In the genomic region with DNA sequence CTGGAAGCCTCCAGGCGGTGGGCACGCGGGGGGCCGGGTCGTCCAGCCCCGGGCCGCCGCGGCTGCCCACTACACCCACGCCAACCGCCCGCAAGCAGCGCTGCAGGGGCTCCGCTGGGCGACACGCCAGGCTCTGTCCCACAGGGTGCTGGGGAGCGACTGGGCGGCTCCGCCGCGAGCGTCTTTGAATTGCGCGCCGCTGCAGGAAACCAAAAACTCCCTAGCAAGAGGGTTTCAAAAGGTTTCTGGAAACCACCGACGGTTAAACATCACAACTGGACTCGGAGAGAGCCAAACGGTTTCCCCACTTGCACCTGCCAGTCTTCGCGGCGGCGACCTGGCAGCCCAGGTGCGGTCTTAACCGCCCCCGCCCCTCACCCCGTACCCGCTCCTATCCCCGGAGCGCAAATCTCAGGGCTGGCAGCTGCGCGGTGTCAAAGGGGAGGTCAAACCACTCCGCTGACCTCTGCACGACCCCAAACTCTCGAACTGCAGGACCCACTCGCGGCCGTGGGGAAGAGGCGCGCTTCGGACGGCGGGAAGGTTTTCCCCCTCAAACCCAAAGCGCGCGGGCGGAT, we compare ENCODE assay signal across 8 cellular contexts. TPM values are rescaled to one million over a fixed set of nuclear protein-coding genes. Genes with fewer than 3 reads are reported as not detected.
DNase-seq lines count a peak whose midpoint lies in the region; ATAC-seq and TF ChIP-seq lines count a peak whose summit lies in the region.

No MANE protein-coding gene starts in this region.

- peak overlapping the region; percentile 97 for H3K4me3 Mint-ChIP-seq in T-helper 17 cell

- H3K36me3 Mint-ChIP-seq in T-helper 17 cell (ENCODE audit: low read depth): peaks cover 19% of the 10 kb centered on the region

- no peaks in the 10 kb centered on the region for H3K9me3 ChIP-seq in A673 (ENCODE audit: low read depth, low read length, poor library complexity, severe bottlenecking)
- no peaks in the 10 kb centered on the region for H3K9me3 ChIP-seq in T-helper 17 cell (ENCODE audit: control insufficient read depth, low read length, poor library complexity, severe bottlenecking)
- no peaks in the 10 kb centered on the region for H3K9me3 ChIP-seq in breast epithelium
- no peaks in the 10 kb centered on the region for H3K9me3 ChIP-seq in lung (ENCODE audit: control insufficient read depth in 2 of 2, insufficient read depth in 1 of 2, low read length in 1 of 2)
- no peaks in the 10 kb centered on the region; the same call in 1 of the 2 replicates for H3K9me3 ChIP-seq in PC-9 (ENCODE audit: insufficient read depth, low read depth)

- H3K36me3 ChIP-seq in A673 (ENCODE audit: insufficient read depth, low read length, poor library complexity, severe bottlenecking): no peaks in the 10 kb centered on the region
- H3K36me3 ChIP-seq in breast epithelium: no peaks in the 10 kb centered on the region
- peaks cover 0 to 7% of the 10 kb centered on the region in 2 donors for H3K36me3 ChIP-seq in lung (ENCODE audit: control insufficient read depth in 2 of 2, insufficient read depth in 2 of 2, low read length in 2 of 2)
- H3K36me3 ChIP-seq in PC-9 (ENCODE audit: low read depth): no peaks in the 10 kb centered on the region

- H3K27me3 ChIP-seq in A673 (replicated peaks; ENCODE audit: insufficient read depth, low read depth, low read length, poor library complexity) (peaks cover 99% of the 10 kb centered on the region), breast epithelium (no peaks in the 10 kb centered on the region), lung (ENCODE audit: control insufficient read depth, insufficient read depth) (no peaks in the 10 kb centered on the region), PC-9 (ENCODE audit: insufficient read depth, low read depth) (no peaks in the 10 kb centered on the region)

- intact Hi-C loops in A673 (cut with micrococcal nuclease; ENCODE audit: unreplicated experiment) (no loop called here), breast epithelium (cut with DNase I; ENCODE audit: low total_unique reads) (no loop called here), PC-9 (cut with micrococcal nuclease; ENCODE audit: unreplicated experiment) (loop anchor here (5.0 kb wide), 2 partner anchors 130 to 200 kb away; partner anchors contain the start of gene DARS1)

- no peaks in the 10 kb centered on the region for H3K9me2 ChIP-seq in PC-9 (ENCODE audit: insufficient read depth)

- H3K4me3 ChIP-seq in A673 (ENCODE audit: low read depth, low read length, poor library complexity, severe bottlenecking): peak overlapping the region; percentile 27
- H3K4me3 ChIP-seq in breast epithelium: peak overlapping the region; percentile 48 to 81 (median 61)
- H3K4me3 ChIP-seq in lung: peak overlapping the region; percentile 40
- no peak overlapping the region for H3K4me3 ChIP-seq in PC-9

- WGBS in lung, 2 donors: 0 to 1% methylated on average over 54 to 57 of the region's 57 CpGs

- DNase-seq in A673 (ENCODE audit: low spot score) (peak; percentile 11), T-helper 17 cell (peak; percentile 54 to 73 (median 63)), breast epithelium (ENCODE audit: low spot score in 2 of 2) (no peak), lung (ENCODE audit: low spot score) (no peak), PC-9 (no peak)
- peak; percentile 64 to 90 (median 74) for DNase-seq in stimulated activated naive CD4-positive, alpha-beta T cell (lab: John Stamatoyannopoulos, UW)

- no peaks in the 10 kb centered on the region for H3F3A ChIP-seq in PC-9 (ENCODE audit: insufficient read depth, low read depth)

- TF ChIP-seq POLR2A in breast epithelium (IDR thresholded peaks at IDR 0.05): peak; percentile 0

- no peak overlapping the region for H2AFZ ChIP-seq in PC-9

- H3K79me2 ChIP-seq in PC-9 (ENCODE audit: low read depth): no peaks in the 10 kb centered on the region

- H3K27me3 Mint-ChIP-seq in T-helper 17 cell: no peaks in the 10 kb centered on the region

- H3K4me1 ChIP-seq in A673 (ENCODE audit: insufficient read depth, low read length, poor library complexity, severe bottlenecking): no peaks in the 10 kb centered on the region
- no peaks in the 10 kb centered on the region for H3K4me1 ChIP-seq in breast epithelium
- H3K4me1 ChIP-seq in lung (ENCODE audit: control insufficient read depth in 2 of 2, insufficient read depth in 2 of 2, low read length in 2 of 2): peaks cover 0 to 5% of the 10 kb centered on the region in 2 donors
- H3K4me1 ChIP-seq in PC-9 (replicated peaks; ENCODE audit: insufficient read depth): no peaks in the 10 kb centered on the region

- H3K4me1 Mint-ChIP-seq in T-helper 17 cell: peaks cover 51% of the 10 kb centered on the region

- peak overlapping the region; percentile 99 for H3K27ac Mint-ChIP-seq in T-helper 17 cell

- CTCF ChIA-PET in A673 (lab: Charles Lee) (no interaction called here), PC-9 (lab: Charles Lee) (no interaction called here)

- POLR2A ChIA-PET in A673 (lab: Charles Lee; ENCODE audit: low non-redundant PET): no interaction called here
- POLR2A ChIA-PET in PC-9 (lab: Charles Lee; ENCODE audit: unreplicated experiment): no interaction called here

- no TSS peak for BruUV-seq in A673 (replicated peaks; lab: Mats Ljungman, UMichigan)
- no TSS peak for BruUV-seq in PC-9 (replicated peaks; lab: Mats Ljungman, UMichigan)

- H3K27ac ChIP-seq in A673 (ENCODE audit: low read depth, low read length, poor library complexity, severe bottlenecking) (no peak overlapping the region), breast epithelium (peak overlapping the region; percentile 56 to 75), lung (ENCODE audit: low read depth in 1 of 2, low read length in 1 of 2) (peak overlapping the region in 1 of 2 donors; percentile 33), PC-9 (no peak overlapping the region)

- no peak overlapping the region for H3K4me2 ChIP-seq in PC-9

- no peak for TF ChIP-seq CTCF in A673 (conservative IDR thresholded peaks at IDR 0.05; ENCODE audit: low read depth, low read length)
- TF ChIP-seq CTCF in breast epithelium (IDR thresholded peaks at IDR 0.05): no peak
- TF ChIP-seq CTCF in lung (IDR thresholded peaks at IDR 0.05; ENCODE audit: control extremely low read depth, extremely low read depth): no peak
- no peak for TF ChIP-seq CTCF in PC-9 (conservative IDR thresholded peaks at IDR 0.05)

- H4K20me1 ChIP-seq in PC-9 (ENCODE audit: insufficient read depth): no peaks in the 10 kb centered on the region

- ATAC-seq in GM18909 (IDR thresholded peaks at IDR 0.05; ENCODE audit: poor library complexity, unreplicated experiment) (peak; percentile 68), HG03103 (IDR thresholded peaks at IDR 0.05; ENCODE audit: low read depth, unreplicated experiment) (peak; percentile 36), T-helper 17 cell (peak; percentile 41), lung (ENCODE audit: insufficient read depth, low FRiP score) (no peak)

RNA-seq across cellular contexts. Expression of gene CXCR4, which starts 1.0 kb away (rescaled TPM):
- total RNA-seq in A673 (2021) (1.5 and 3.6 TPM in 2 replicates), T-helper 17 cell (1,000 to 10,000 TPM; 1,189 to 1,429 TPM), breast epithelium (10 to 100 TPM; 25.8 to 80.3 (median 32.4) TPM), lung (100 to 1,000 TPM in 1 of 2 donors, 10 to 100 TPM in 1; 23.6 to 123 TPM), PC-9 (2021) (0.70 and 1.1 TPM in 2 replicates)
- 100 to 1,000 TPM in 1 of 2 donors, 10 to 100 TPM in 1; 17.5 to 214 TPM for polyA plus RNA-seq in lung

Comparison
In these comparisons a context has a peak if more than half of its experiments do, and no peak if none do; other contexts are left out.
1. DNase-seq: peak in A673 (single experiment), T-helper 17 cell (3 of 3) and stimulated activated naive CD4-positive, alpha-beta T cell (6 of 6); none in breast epithelium (0 of 2), lung (single experiment) and PC-9 (0 of 2).
2. H3K27ac ChIP-seq: peak in breast epithelium (2 of 2); none in A673 (single experiment) and PC-9 (single experiment).